13 cellular contexts compared by ENCODE assay signal in the genomic region with DNA sequence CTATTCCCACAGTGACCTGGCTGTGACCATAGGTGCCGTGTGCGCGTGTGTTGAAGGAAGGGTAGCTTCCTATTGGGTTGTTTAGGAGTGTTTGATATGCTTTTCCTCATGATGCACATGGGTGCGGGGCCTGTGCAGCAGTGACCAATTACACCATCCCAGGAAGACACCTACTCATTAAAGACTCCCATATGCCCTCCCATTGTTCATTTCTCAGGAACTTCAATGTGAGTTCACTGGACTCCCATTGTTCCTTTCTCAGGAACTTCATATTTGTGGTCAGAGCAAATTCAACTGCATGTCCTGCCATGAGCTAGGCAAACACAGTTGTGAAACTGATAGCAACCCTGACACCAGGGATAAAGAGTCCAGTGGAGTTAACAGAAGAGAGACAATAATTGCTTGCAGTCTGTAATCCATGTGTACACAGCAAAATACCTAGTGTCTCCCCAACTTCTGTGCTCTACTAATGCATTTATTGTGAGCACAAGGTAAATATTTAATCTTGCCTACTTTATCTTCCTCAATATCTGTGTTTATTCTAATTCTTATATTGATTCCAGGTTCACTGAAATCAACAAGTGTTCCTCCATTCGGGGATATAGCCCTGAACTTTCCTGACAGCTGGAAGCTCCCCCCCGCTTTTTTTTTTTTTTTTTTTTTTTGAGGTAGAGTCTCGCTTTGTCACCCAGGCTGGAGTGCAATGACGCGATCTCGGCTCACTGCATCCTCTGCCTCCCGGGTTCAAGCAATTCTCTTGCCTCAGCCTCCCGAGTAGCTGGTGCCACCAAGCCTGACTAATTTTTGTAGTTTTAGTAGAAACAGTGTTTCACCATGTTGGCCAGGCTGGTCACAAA. TPM values are rescaled to one million over a fixed set of nuclear protein-coding genes. Genes with fewer than 3 reads are reported as not detected.
A peak's percentile ranks its signal among the peaks of the same experiment; 100 is the strongest.
DNase-seq lines count a peak whose midpoint lies in the region; ATAC-seq and TF ChIP-seq lines count a peak whose summit lies in the region.
"Had no signal": no experiment of that assay in that cellular context is flagged by ENCODE, and none has a peak within 500 bp of the region (broad histone marks: within the 10 kb centered on the region; RNA-seq: fewer than 3 reads in every experiment).

No MANE protein-coding gene starts in this region.

- 55% methylated on average over 10 of the region's 12 CpGs for WGBS in right lobe of liver (ENCODE audit: insufficient coverage, low coverage, low lambda C conversion rate, missing lambda C conversion rate)
- 89% methylated on average over 12 of the region's 12 CpGs for WGBS in upper lobe of left lung, 2 donors

- DNase-seq in COR-L47 (lab: John Stamatoyannopoulos, UW) (peak; percentile 33), NCI-H146 treated with DMSO at 0.1 percent for 48 hours (lab: John Stamatoyannopoulos, UW; ENCODE audit: unreplicated experiment) (peak; percentile 87), brain microvascular endothelial cell (peak; percentile 74), right lobe of liver (no peak), upper lobe of left lung (no peak), KBM-7 (no peak), nucleus accumbens (lab: John Stamatoyannopoulos, UW) (no peak)
- no peak for DNase-seq in activated effector memory CD4-positive, alpha-beta T cell treated with anti-CD3 and anti-CD28 coated beads, Interleukin-2, amount 50 U/mL, for 16 hours
- DNase-seq: activated T-cell treated with anti-CD3 and anti-CD28 coated beads, Interleukin-2, amount 50 U/mL, for 4 hours; CD4-positive, CD25-positive, alpha-beta regulatory T cell; NCI-H1694; retina; T-cell had no signal

- TF ChIP-seq POLR2A in right lobe of liver (IDR thresholded peaks at IDR 0.05): no peak
- no peak for TF ChIP-seq POLR2A in upper lobe of left lung (IDR thresholded peaks at IDR 0.05)

- in situ Hi-C loops in brain microvascular endothelial cell (cut with HindIII; ENCODE audit: low pct_ligation_motif_present, low sequenced_read_pairs): no loop called here
- in situ Hi-C loops in KBM-7 (cut with MboI; ENCODE audit: low pct_unique_long_range_greater_than_20kb, low sequenced_read_pairs): no loop called here

- H3K4me1 ChIP-seq in right lobe of liver (peaks cover 0 to 10% (median 0%) of the 10 kb centered on the region in 4 donors), upper lobe of left lung (no peaks in the 10 kb centered on the region)

- H3K36me3 ChIP-seq in brain microvascular endothelial cell (replicated peaks) (no peaks in the 10 kb centered on the region), right lobe of liver (no peaks in the 10 kb centered on the region), upper lobe of left lung (no peaks in the 10 kb centered on the region)

- H3K27me3 ChIP-seq in brain microvascular endothelial cell (replicated peaks) (no peaks in the 10 kb centered on the region), right lobe of liver (no peaks in the 10 kb centered on the region), upper lobe of left lung (no peaks in the 10 kb centered on the region)

- no peak for TF ChIP-seq EP300 in upper lobe of left lung (IDR thresholded peaks at IDR 0.05)

- peak; percentile 68 to 90 (median 86) for ATAC-seq in right lobe of liver
- ATAC-seq in upper lobe of left lung (ENCODE audit: low FRiP score in 2 of 2): no peak
- ATAC-seq: activated T-cell treated with anti-CD3 and anti-CD28 coated beads, Interleukin-2, amount 50 U/mL, for 4 hours; T-cell had no signal

- TF ChIP-seq CTCF in brain microvascular endothelial cell (IDR thresholded peaks at IDR 0.05; ENCODE audit: low read depth, low read length, missing control alignments) (no peak), right lobe of liver (IDR thresholded peaks at IDR 0.05) (no peak), upper lobe of left lung (IDR thresholded peaks at IDR 0.05) (no peak)

- H3K4me3 ChIP-seq in brain microvascular endothelial cell (ENCODE audit: low read depth, low read length) (no peak overlapping the region), right lobe of liver (no peak overlapping the region), upper lobe of left lung (no peak overlapping the region)

- no peak overlapping the region for H3K27ac ChIP-seq in brain microvascular endothelial cell
- H3K27ac ChIP-seq in right lobe of liver: no peak overlapping the region
- H3K27ac ChIP-seq in upper lobe of left lung: no peak overlapping the region

- intact Hi-C loops in right lobe of liver (cut with DNase I): no loop called here

- H3K9me3 ChIP-seq in right lobe of liver (no peaks in the 10 kb centered on the region), upper lobe of left lung (no peaks in the 10 kb centered on the region)

RNA-seq across cellular contexts. Expression of gene GCNT3, which starts 57.5 kb away (rescaled TPM):
- total RNA-seq in right lobe of liver (1 to 10 TPM in 3 of 6 experiments, under 1 TPM in 2, not detected in 1; 0.20 to 3.8 (median 2.4) TPM), upper lobe of left lung (1 to 10 TPM in 3 of 6 donors, under 1 TPM in 1, not detected in 2; 0.30 to 5.7 (median 1.6) TPM)
- total RNA-seq: CD4-positive, CD25-positive, alpha-beta regulatory T cell had no signal

Comparison
In these comparisons a context has a peak if more than half of its experiments do, and no peak if none do; other contexts are left out.
1. DNase-seq: peak in COR-L47 (single experiment), NCI-H146 treated with DMSO at 0.1 percent for 48 hours (single experiment) and brain microvascular endothelial cell (single experiment); none in right lobe of liver (0 of 3), upper lobe of left lung (0 of 2), activated effector memory CD4-positive, alpha-beta T cell treated with anti-CD3 and anti-CD28 coated beads, Interleukin-2, amount 50 U/mL, for 16 hours (single experiment), KBM-7 (single experiment) and nucleus accumbens (0 of 56).
2. ATAC-seq: peak in right lobe of liver (4 of 4); none in upper lobe of left lung (0 of 2).